Comparison of ENCODE assay signal across 14 cellular contexts in genomic region chr20:44513871-44514270, GRCh38.
"Had no signal": no experiment of that assay in that cellular context is flagged by ENCODE, and none has a peak within 500 bp of the region (broad histone marks: within the 10 kb centered on the region; RNA-seq: fewer than 3 reads in every experiment).

No MANE protein-coding gene starts in this region.

- DNase-seq: activated gamma-delta T cell; body of pancreas; central memory CD4-positive, alpha-beta T cell; cortex of kidney; effector memory CD4-positive, alpha-beta T cell; kidney glomerular epithelial cell; stimulated activated CD4-positive, alpha-beta T cell treated with anti-CD3 and anti-CD28 coated beads, Interleukin-4, amount 100 ng/mL, for 4 hours had no signal

- ATAC-seq: body of pancreas, SK-N-SH treated with all-trans-retinoic acid at 6 μM for 48 hours, WTC11 had no signal

- H3K27me3 ChIP-seq: body of pancreas, hepatocyte, neutrophil, tibial nerve, vagina had no signal

- H3K27ac Mint-ChIP-seq: T-helper 1 cell treated with Interleukin-12 subunit alpha and Interleukin-12 subunit beta and Interleukin-4 antibody, amounts not matched to agents 30 μg/mL and 1 μg/mL, for 36 hours; WTC11 had no signal

- H3K4me3 Mint-ChIP-seq: T-helper 1 cell treated with Interleukin-12 subunit alpha and Interleukin-12 subunit beta and Interleukin-4 antibody, amounts not matched to agents 30 μg/mL and 1 μg/mL, for 36 hours; WTC11 had no signal

- H3K4me1 Mint-ChIP-seq: WTC11 had no signal

- H3K9me3 Mint-ChIP-seq: T-helper 1 cell treated with Interleukin-12 subunit alpha and Interleukin-12 subunit beta and Interleukin-4 antibody, amounts not matched to agents 30 μg/mL and 1 μg/mL, for 36 hours; WTC11 had no signal

- H3K4me3 ChIP-seq: body of pancreas, hepatocyte, tibial nerve, vagina had no signal

- H3K9me3 ChIP-seq: body of pancreas, neutrophil, tibial nerve, vagina had no signal
